Comparison of ENCODE assay signal across 11 cellular contexts in the genomic region with DNA sequence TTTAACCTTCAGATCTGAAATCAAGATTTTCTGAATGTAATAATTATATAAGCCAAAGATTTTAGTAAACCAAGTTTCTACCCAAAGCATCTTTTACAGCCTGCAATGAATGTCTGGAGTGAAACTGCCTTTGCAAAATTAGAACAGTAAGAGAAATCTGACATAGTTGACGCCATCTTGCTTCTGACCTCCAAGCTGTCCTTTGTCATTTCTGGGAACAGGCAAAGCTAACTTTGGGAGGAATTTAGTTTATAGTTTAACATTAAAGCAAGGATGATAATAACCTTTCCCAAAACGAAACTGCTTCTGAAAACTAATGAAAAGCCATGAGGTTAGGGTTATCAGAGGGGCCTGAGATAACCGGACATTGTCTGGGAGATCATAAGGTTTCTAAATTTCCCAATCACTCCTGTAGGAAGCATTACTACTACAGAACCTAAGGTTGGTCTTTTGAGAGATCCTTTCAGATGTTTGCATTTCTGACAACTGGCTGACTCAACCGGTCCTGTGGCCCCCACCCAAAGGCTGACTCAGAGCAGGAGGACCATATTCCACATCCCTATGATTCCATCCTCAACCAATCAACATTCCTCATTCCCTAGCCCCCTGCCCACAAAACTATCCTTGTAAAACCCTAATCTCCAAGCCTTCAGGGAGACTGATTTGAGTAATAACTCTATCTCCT.
DNase-seq lines count a peak whose midpoint lies in the region; ATAC-seq and TF ChIP-seq lines count a peak whose summit lies in the region.
"Had no signal": no experiment of that assay in that cellular context is flagged by ENCODE, and none has a peak within 500 bp of the region (broad histone marks: within the 10 kb centered on the region; RNA-seq: fewer than 3 reads in every experiment).

No MANE protein-coding gene starts in this region.

- TF ChIP-seq CTCF in heart left ventricle (IDR thresholded peaks at IDR 0.05), result no peak
- no peak for TF ChIP-seq CTCF in fibroblast of villous mesenchyme (IDR thresholded peaks at IDR 0.05; ENCODE audit: insufficient read depth, low read depth, low read length)

- DNase-seq in heart left ventricle, result no peak
- DNase-seq in left ventricle myocardium superior, result no peak
- peak; percentile 17 to 31 for DNase-seq in SJCRH30
- DNase-seq in fibroblast of villous mesenchyme (ENCODE audit: low read depth), result peak; percentile 94
- DNase-seq: COR-L47; NCI-H2171 treated with DMSO at 0.1 percent for 48 hours; stimulated activated CD4-positive, alpha-beta T cell treated with anti-CD3 and anti-CD28 coated beads, Interleukin-4, amount 100 ng/mL, for 1 hour had no signal

- ATAC-seq in heart left ventricle (no peak), left ventricle myocardium superior (no peak), GM21360 (IDR thresholded peaks at IDR 0.05; ENCODE audit: unreplicated experiment) (no peak), GM19023 (IDR thresholded peaks at IDR 0.05; ENCODE audit: unreplicated experiment) (no peak), HG02763 (IDR thresholded peaks at IDR 0.05; ENCODE audit: unreplicated experiment) (no peak)

- no peaks in the 10 kb centered on the region for H3K27me3 ChIP-seq in heart left ventricle
- H3K27me3 ChIP-seq in SJCRH30, result no peaks in the 10 kb centered on the region
- H3K27me3 ChIP-seq in stomach smooth muscle (ENCODE audit: control insufficient read depth in 1 of 2, insufficient read depth in 2 of 2, low read length in 2 of 2), result no peaks in the 10 kb centered on the region

- no peak for TF ChIP-seq POLR2A in heart left ventricle (IDR thresholded peaks at IDR 0.05)

- H3K4me3 ChIP-seq in heart left ventricle (no peak overlapping the region), SJCRH30 (no peak overlapping the region), fibroblast of villous mesenchyme (ENCODE audit: low read depth, low read length) (no peak overlapping the region), stomach smooth muscle (ENCODE audit: low read length in 2 of 2) (no peak overlapping the region)

- H3K27ac ChIP-seq in heart left ventricle (peak overlapping the region; percentile 75 to 86 (median 81)), SJCRH30 (peak overlapping the region; percentile 68), stomach smooth muscle (ENCODE audit: low read length) (peak overlapping the region; percentile 24)

- peaks cover 0 to 56% (median 33%) of the 10 kb centered on the region in 12 donors for H3K4me1 ChIP-seq in heart left ventricle
- peaks cover 28% of the 10 kb centered on the region for H3K4me1 ChIP-seq in SJCRH30
- H3K4me1 ChIP-seq in stomach smooth muscle (ENCODE audit: control insufficient read depth, insufficient read depth, low read length), result peaks cover 16% of the 10 kb centered on the region

- no peak overlapping the region for H3K9ac ChIP-seq in stomach smooth muscle (ENCODE audit: low read length in 2 of 2)

- intact Hi-C loops in heart left ventricle (cut with DNase I), result no loop called here
- intact Hi-C loops in left ventricle myocardium superior (cut with micrococcal nuclease), result no loop called here

- WGBS in heart left ventricle, 4 donors, result 83 to 90% (median 88%) methylated on average over 4 of the region's 4 CpGs

- H3K9me3 ChIP-seq in heart left ventricle (peaks cover 0 to 8% (median 0%) of the 10 kb centered on the region in 12 donors), SJCRH30 (replicated peaks) (peaks cover 13% of the 10 kb centered on the region; the same call in 1 of the 2 replicates), stomach smooth muscle (ENCODE audit: control insufficient read depth in 2 of 2, low read length in 2 of 2) (no peaks in the 10 kb centered on the region)

- H3K36me3 ChIP-seq in heart left ventricle (no peaks in the 10 kb centered on the region), SJCRH30 (no peaks in the 10 kb centered on the region), stomach smooth muscle (ENCODE audit: control insufficient read depth in 2 of 2, insufficient read depth in 2 of 2, low read length in 2 of 2) (no peaks in the 10 kb centered on the region)

Comparison
In these comparisons a context has a peak if more than half of its experiments do, and no peak if none do; other contexts are left out.
1. DNase-seq: peak in SJCRH30 (2 of 2) and fibroblast of villous mesenchyme (single experiment); none in heart left ventricle (0 of 5) and left ventricle myocardium superior (single experiment).
2. H3K27ac ChIP-seq: peak in every context shown above with its lines; median percentile 81 in heart left ventricle; 68 in SJCRH30; 24 in stomach smooth muscle.